9 cellular contexts compared by ENCODE assay signal in the genomic region with DNA sequence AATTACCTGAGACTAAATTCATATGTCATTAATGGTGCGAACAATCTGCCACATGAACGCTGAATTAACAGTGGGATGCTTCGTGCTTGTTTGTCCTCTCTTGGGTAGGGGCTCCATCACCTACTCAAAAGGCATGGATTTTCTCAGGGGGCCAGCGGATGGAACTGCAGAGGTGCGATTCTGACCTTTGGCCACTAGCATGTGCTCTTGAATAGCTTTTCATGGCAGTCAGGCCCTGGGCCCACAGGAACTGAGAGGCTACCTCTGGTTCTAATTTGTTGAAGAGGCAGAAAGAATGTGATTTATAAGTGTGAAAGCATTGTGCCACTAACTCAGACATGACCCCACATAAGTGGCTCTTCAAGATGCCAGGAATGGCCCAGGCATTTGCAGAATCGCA.
DNase-seq lines count a peak whose midpoint lies in the region; ATAC-seq lines count a peak whose summit lies in the region.
"Had no signal": no experiment of that assay in that cellular context is flagged by ENCODE, and none has a peak within 500 bp of the region (broad histone marks: within the 10 kb centered on the region; RNA-seq: fewer than 3 reads in every experiment).

No MANE protein-coding gene starts in this region.

- in situ Hi-C loops in SK-MEL-5 (cut with HindIII; ENCODE audit: low pct_unique_long_range_greater_than_20kb, low sequenced_read_pairs): no loop called here

- no peak overlapping the region for H3K27ac Mint-ChIP-seq in stimulated activated memory B cell treated with anti-CD40 and anti-IgM and Interleukin-4, amounts not matched to agents 10 μg/mL and 1 μg/mL and 100 μg/mL, for 72 hours
- H3K27ac Mint-ChIP-seq: B cell had no signal

- H3K4me3 Mint-ChIP-seq in stimulated activated memory B cell treated with anti-CD40 and anti-IgM and Interleukin-4, amounts not matched to agents 10 μg/mL and 1 μg/mL and 100 μg/mL, for 72 hours: no peak overlapping the region
- H3K4me3 Mint-ChIP-seq: B cell had no signal

- no peaks in the 10 kb centered on the region for H3K9me3 Mint-ChIP-seq in stimulated activated memory B cell treated with anti-CD40 and anti-IgM and Interleukin-4, amounts not matched to agents 10 μg/mL and 1 μg/mL and 100 μg/mL, for 72 hours

- peak; percentile 64 for ATAC-seq in HG02610 (IDR thresholded peaks at IDR 0.05; ENCODE audit: unreplicated experiment)
- ATAC-seq in HG03457 (IDR thresholded peaks at IDR 0.05; ENCODE audit: unreplicated experiment): no peak
- no peak for ATAC-seq in stimulated activated memory B cell treated with anti-CD40 and anti-IgM and Interleukin-4, amounts not matched to agents 10 μg/mL and 1 μg/mL and 100 μg/mL, for 72 hours

- no peaks in the 10 kb centered on the region for H3K36me3 Mint-ChIP-seq in stimulated activated memory B cell treated with anti-CD40 and anti-IgM and Interleukin-4, amounts not matched to agents 10 μg/mL and 1 μg/mL and 100 μg/mL, for 72 hours

- H3K27me3 Mint-ChIP-seq in stimulated activated memory B cell treated with anti-CD40 and anti-IgM and Interleukin-4, amounts not matched to agents 10 μg/mL and 1 μg/mL and 100 μg/mL, for 72 hours: peaks cover 9% of the 10 kb centered on the region

- H3K4me1 Mint-ChIP-seq in stimulated activated memory B cell treated with anti-CD40 and anti-IgM and Interleukin-4, amounts not matched to agents 10 μg/mL and 1 μg/mL and 100 μg/mL, for 72 hours: no peaks in the 10 kb centered on the region
- H3K4me1 Mint-ChIP-seq: B cell had no signal

- DNase-seq in NCI-H1417 (lab: John Stamatoyannopoulos, UW): peak in 2 of 3 experiments; percentile 34 to 59
- no peak for DNase-seq in NCI-H1417 treated with DMSO at 0.1 percent for 48 hours (lab: John Stamatoyannopoulos, UW)
- DNase-seq in SK-MEL-5 (ENCODE audit: low read depth, low spot score): peak; percentile 60
- peak; percentile 81 for DNase-seq in iPS-NIHi7 (ENCODE audit: extremely low spot score)
- no peak for DNase-seq in NCI-H774 (lab: John Stamatoyannopoulos, UW)

Comparison
In these comparisons a context has a peak if more than half of its experiments do, and no peak if none do; other contexts are left out.
1. DNase-seq: peak in NCI-H1417 (2 of 3), SK-MEL-5 (single experiment) and iPS-NIHi7 (single experiment); none in NCI-H1417 treated with DMSO at 0.1 percent for 48 hours (single experiment) and NCI-H774 (single experiment).